10 cellular contexts compared by ENCODE assay signal in the genomic region with DNA sequence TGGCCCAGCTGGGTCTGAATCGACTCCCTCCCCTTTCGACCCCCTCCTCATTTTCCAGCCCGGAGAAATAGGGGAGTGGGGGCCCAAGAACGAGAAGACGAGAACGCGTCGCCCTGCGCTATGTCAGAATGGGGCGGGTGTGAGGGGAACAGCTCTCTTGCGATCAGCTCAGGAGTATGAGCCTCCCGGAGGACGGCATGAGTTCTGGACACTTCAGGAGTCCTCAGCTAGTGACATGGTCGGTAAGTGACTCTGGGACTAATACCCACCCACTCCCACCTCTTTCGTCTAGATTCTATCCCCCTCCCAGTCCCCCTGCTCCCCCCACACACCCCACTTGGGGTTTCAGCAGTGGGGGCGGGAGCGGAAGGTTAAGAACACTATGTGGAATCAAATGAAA. TPM values are rescaled to one million over a fixed set of nuclear protein-coding genes. Genes with fewer than 3 reads are reported as not detected.
DNase-seq lines count a peak whose midpoint lies in the region; FAIRE-seq and TF ChIP-seq lines count a peak whose summit lies in the region.
"Had no signal": no experiment of that assay in that cellular context is flagged by ENCODE, and none has a peak within 500 bp of the region (broad histone marks: within the 10 kb centered on the region; RNA-seq: fewer than 3 reads in every experiment).

No MANE protein-coding gene starts in this region.

- peak; percentile 45 for DNase-seq in activated CD8-positive, alpha-beta memory T cell treated with anti-CD3 and anti-CD28 coated beads, Interleukin-2, amount 50 U/mL, for 48 hours
- no peak for DNase-seq in activated CD8-positive, alpha-beta memory T cell treated with anti-CD3 and anti-CD28 coated beads for 24 hours
- no peak for DNase-seq in bronchial epithelial cell (ENCODE audit: low read depth)
- DNase-seq in lower leg skin (ENCODE audit: low spot score in 2 of 2) = no peak
- no peak for DNase-seq in tibial artery
- no peak for DNase-seq in NCI-H510A (lab: John Stamatoyannopoulos, UW)
- no peak for DNase-seq in activated CD4-positive, CD25-positive, alpha-beta regulatory T cell treated with anti-CD3 and anti-CD28 coated beads, Interleukin-2, amount 50 U/mL, for 72 hours
- no peak for DNase-seq in stimulated activated CD4-positive, alpha-beta T cell treated with anti-CD3 and anti-CD28 coated beads, Interleukin-4, amount 100 ng/mL, for 4 hours

- WGBS in lower leg skin, 2 donors = 1 to 30% methylated on average over 16 to 17 of the region's 17 CpGs

- H3K4me3 ChIP-seq in bronchial epithelial cell (ENCODE audit: low read depth, low read length) (peak overlapping the region; percentile 50), lower leg skin (ENCODE audit: low read depth, poor library complexity, severe bottlenecking) (peak overlapping the region; percentile 25), tibial artery (peak overlapping the region; percentile 64 to 66)
- H3K4me3 ChIP-seq: BLaER1 had no signal

- H3K27ac ChIP-seq in tibial artery = peak overlapping the region; percentile 90 to 92
- H3K27ac ChIP-seq: BLaER1 had no signal

- TF ChIP-seq CTCF in bronchial epithelial cell (IDR thresholded peaks at IDR 0.05; ENCODE audit: insufficient read depth, low read length, severe bottlenecking) (no peak), lower leg skin (IDR thresholded peaks at IDR 0.05) (no peak), tibial artery (IDR thresholded peaks at IDR 0.05) (no peak)

- H3K27me3 ChIP-seq in bronchial epithelial cell (ENCODE audit: control insufficient read depth, insufficient read depth, low read length) (no peaks in the 10 kb centered on the region), tibial artery (no peaks in the 10 kb centered on the region)

- H3K9me3 ChIP-seq in tibial artery = no peaks in the 10 kb centered on the region

- peaks cover 0 to 53% (median 12%) of the 10 kb centered on the region in 4 donors for H3K4me1 ChIP-seq in tibial artery
- H3K4me1 ChIP-seq: BLaER1 had no signal

- intact Hi-C loops in lower leg skin (cut with DNase I; ENCODE audit: low total_unique reads) = no loop called here
- intact Hi-C loops in tibial artery (cut with DNase I; ENCODE audit: low total_unique reads) = no loop called here

- no peak for FAIRE-seq in bronchial epithelial cell (lab: Jason Lieb, UNC)
- FAIRE-seq: endometrium had no signal

- TF ChIP-seq POLR2A in lower leg skin (IDR thresholded peaks at IDR 0.05) = no peak

- no peaks in the 10 kb centered on the region for H3K36me3 ChIP-seq in bronchial epithelial cell (ENCODE audit: control insufficient read depth, insufficient read depth, low read length)
- no peaks in the 10 kb centered on the region for H3K36me3 ChIP-seq in tibial artery
- H3K36me3 ChIP-seq: BLaER1 had no signal

RNA-seq across cellular contexts. Expression of gene KLF8, which starts 0.9 kb away (rescaled TPM):
- 3.9 and 6.0 TPM in 2 replicates for total RNA-seq in bronchial epithelial cell
- 10 to 100 TPM; 38.1 to 93.3 (median 43.3) TPM for total RNA-seq in lower leg skin
